2 cellular contexts compared by ENCODE assay signal in genomic region chr2:39648574-39648973, GRCh38.
TF ChIP-seq lines count a peak whose summit lies in the region.

No MANE protein-coding gene starts in this region.

TF ChIP-seq in HepG2, 621 proteins besides CTCF, POLR2A, EP300 and RAD21:
- peak; percentile 7 to 26; a peak in 1 of 4 replicates for TF ChIP-seq MAFK (conservative IDR thresholded peaks at IDR 0.05 in 1 of 2, IDR thresholded peaks at IDR 0.05 in 1 of 2; ENCODE audit: low read length in 2 of 2)
- no peak for TF ChIP-seq TRIM22 (IDR thresholded peaks at IDR 0.05)

TF ChIP-seq in SK-N-SH, 30 proteins besides CTCF, POLR2A, EP300 and RAD21:
- TF ChIP-seq TCF12 (IDR thresholded peaks at IDR 0.05): no peak
- no peak for TF ChIP-seq CHD2 (IDR thresholded peaks at IDR 0.05; ENCODE audit: low read length, partially characterized antibody)
- no peak for TF ChIP-seq MEF2A (IDR thresholded peaks at IDR 0.05; ENCODE audit: borderline replicate concordance, low read depth)
- TF ChIP-seq REST (IDR thresholded peaks at IDR 0.05; ENCODE audit: low read depth, low read length): no peak
- no peak for TF ChIP-seq JUND (IDR thresholded peaks at IDR 0.05)
- TF ChIP-seq FOSL2 (IDR thresholded peaks at IDR 0.05; ENCODE audit: borderline replicate concordance, low read depth): no peak
- TF ChIP-seq IRF3 (IDR thresholded peaks at IDR 0.05; ENCODE audit: low read depth, low read length): no peak
